Comparison of ENCODE assay signal across 9 cellular contexts in the genomic region with DNA sequence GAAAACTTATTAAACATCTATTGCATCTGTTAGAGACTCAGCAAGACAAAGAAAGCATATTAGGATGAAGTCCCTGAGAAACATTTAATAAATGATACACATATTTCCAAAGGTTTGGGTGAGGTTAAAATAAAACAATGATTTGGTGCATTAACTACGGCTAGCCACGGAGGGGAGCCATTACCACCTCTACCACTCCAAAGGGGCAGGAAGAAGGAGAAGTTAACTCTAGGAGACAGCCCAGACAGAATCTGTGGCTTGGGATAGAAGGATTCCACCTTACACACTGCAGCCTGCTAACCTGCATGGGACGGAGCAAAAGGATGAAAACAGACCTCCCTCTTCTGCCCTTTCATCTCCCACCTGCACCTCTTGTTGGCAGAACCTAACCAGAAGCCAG.
DNase-seq lines count a peak whose midpoint lies in the region; ATAC-seq and TF ChIP-seq lines count a peak whose summit lies in the region.
"Had no signal": no experiment of that assay in that cellular context is flagged by ENCODE, and none has a peak within 500 bp of the region (broad histone marks: within the 10 kb centered on the region; RNA-seq: fewer than 3 reads in every experiment).

No MANE protein-coding gene starts in this region.

- no peak; the same call in 1 of the 2 replicates for TF ChIP-seq CTCF in RWPE1 (conservative IDR thresholded peaks at IDR 0.05; ENCODE audit: low read depth)
- TF ChIP-seq CTCF in endothelial cell (IDR thresholded peaks at IDR 0.05; ENCODE audit: unreplicated experiment): peak; percentile 56
- peak; percentile 48 for TF ChIP-seq CTCF in mesothelial cell of epicardium (IDR thresholded peaks at IDR 0.05; ENCODE audit: unreplicated experiment)

- H3K27ac Mint-ChIP-seq in endothelial cell (ENCODE audit: unreplicated experiment) (no peak overlapping the region), mesothelial cell of epicardium (no peak overlapping the region)
- H3K27ac Mint-ChIP-seq: activated naive CD4-positive, alpha-beta T cell treated with anti-CD3 and anti-CD28 coated beads, Interleukin-2, amount 50 U/mL, for 24 hours had no signal

- H3K4me1 Mint-ChIP-seq in endothelial cell (ENCODE audit: unreplicated experiment) (peaks cover 4% of the 10 kb centered on the region), mesothelial cell of epicardium (peaks cover 16% of the 10 kb centered on the region)

- DNase-seq in activated T-cell treated with anti-CD3 and anti-CD28 coated beads for 48 hours (ENCODE audit: low read depth) (peak; percentile 8), RWPE1 (ENCODE audit: low spot score) (peak; percentile 48), endothelial cell (ENCODE audit: low spot score) (peak; percentile 64), mesothelial cell of epicardium (ENCODE audit: low spot score in 2 of 2, unreplicated experiment in 2 of 2) (peak in 1 of 2 experiments; percentile 47), T-helper 9 cell (no peak)
- DNase-seq in activated T-cell treated with anti-CD3 and anti-CD28 coated beads, Interleukin-2, amount 50 U/mL, for 1 hour: no peak

- H3K27ac ChIP-seq in RWPE1: no peak overlapping the region

- POLR2A ChIA-PET in RWPE1 (lab: Yijun Ruan, JAX; ENCODE audit: low non-redundant PET): no interaction called here

- CTCF ChIA-PET in RWPE1 (lab: Yijun Ruan, JAX): interaction anchor here (0.6 to 0.7 kb wide), 2 partner anchors 206 to 302 kb away, joined by 3 to 4 read pairs; no protein-coding TSS in a partner anchor

- ATAC-seq in HG02623 (IDR thresholded peaks at IDR 0.05; ENCODE audit: unreplicated experiment) (peak; percentile 77), GM18517 (IDR thresholded peaks at IDR 0.05; ENCODE audit: unreplicated experiment) (no peak)

- H3K4me3 Mint-ChIP-seq in endothelial cell (ENCODE audit: unreplicated experiment) (no peak overlapping the region), mesothelial cell of epicardium (no peak overlapping the region)
- H3K4me3 Mint-ChIP-seq: activated naive CD4-positive, alpha-beta T cell treated with anti-CD3 and anti-CD28 coated beads, Interleukin-2, amount 50 U/mL, for 24 hours had no signal

- H3K36me3 Mint-ChIP-seq in endothelial cell (ENCODE audit: low read depth, unreplicated experiment): no peaks in the 10 kb centered on the region
- no peaks in the 10 kb centered on the region for H3K36me3 Mint-ChIP-seq in mesothelial cell of epicardium
- H3K36me3 Mint-ChIP-seq: activated naive CD4-positive, alpha-beta T cell treated with anti-CD3 and anti-CD28 coated beads, Interleukin-2, amount 50 U/mL, for 24 hours had no signal

- H3K27me3 Mint-ChIP-seq in endothelial cell (ENCODE audit: unreplicated experiment): no peaks in the 10 kb centered on the region
- H3K27me3 Mint-ChIP-seq in mesothelial cell of epicardium (ENCODE audit: low read depth): no peaks in the 10 kb centered on the region
- H3K27me3 Mint-ChIP-seq: activated naive CD4-positive, alpha-beta T cell treated with anti-CD3 and anti-CD28 coated beads, Interleukin-2, amount 50 U/mL, for 24 hours had no signal

- H3K9me3 Mint-ChIP-seq in endothelial cell (ENCODE audit: unreplicated experiment) (no peaks in the 10 kb centered on the region), mesothelial cell of epicardium (no peaks in the 10 kb centered on the region)
- H3K9me3 Mint-ChIP-seq: activated naive CD4-positive, alpha-beta T cell treated with anti-CD3 and anti-CD28 coated beads, Interleukin-2, amount 50 U/mL, for 24 hours had no signal

Comparison
In these comparisons a context has a peak if more than half of its experiments do, and no peak if none do; other contexts are left out.
1. DNase-seq: peak in activated T-cell treated with anti-CD3 and anti-CD28 coated beads for 48 hours (single experiment), RWPE1 (single experiment) and endothelial cell (single experiment); none in activated T-cell treated with anti-CD3 and anti-CD28 coated beads, Interleukin-2, amount 50 U/mL, for 1 hour (single experiment) and T-helper 9 cell (single experiment).